9 cellular contexts compared by ENCODE assay signal in genomic region chr6:26502169-26502568, GRCh38. TPM values are rescaled to one million over a fixed set of nuclear protein-coding genes. Genes with fewer than 3 reads are reported as not detected.
A peak's percentile ranks its signal among the peaks of the same experiment; 100 is the strongest.
DNase-seq lines count a peak whose midpoint lies in the region; ATAC-seq and TF ChIP-seq lines count a peak whose summit lies in the region.
"Had no signal": no experiment of that assay in that cellular context is flagged by ENCODE, and none has a peak within 500 bp of the region (broad histone marks: within the 10 kb centered on the region; RNA-seq: fewer than 3 reads in every experiment).

No MANE protein-coding gene starts in this region.

- no peaks in the 10 kb centered on the region for H4K20me1 ChIP-seq in OCI-LY7 (ENCODE audit: insufficient read depth, low read length)

- TF ChIP-seq POLR2A in esophagus squamous epithelium (IDR thresholded peaks at IDR 0.05) = no peak

- H3K27me3 ChIP-seq in CD4-positive, alpha-beta T cell (ENCODE audit: control insufficient read depth, insufficient read depth, low read length) = peaks cover 25% of the 10 kb centered on the region
- H3K27me3 ChIP-seq in esophagus squamous epithelium = peaks cover 0 to 47% (median 9%) of the 10 kb centered on the region in 4 donors

- H3K27ac ChIP-seq in CD4-positive, alpha-beta T cell (ENCODE audit: low read depth, low read length) = no peak overlapping the region
- peak overlapping the region; percentile 98 for H3K27ac ChIP-seq in OCI-LY7 (ENCODE audit: low read depth, low read length, poor library complexity, severe bottlenecking)
- no peak overlapping the region for H3K27ac ChIP-seq in esophagus squamous epithelium
- H3K27ac ChIP-seq: RWPE1 had no signal

- no peak for DNase-seq in CD4-positive, alpha-beta T cell
- DNase-seq in OCI-LY7 (ENCODE audit: low spot score) (peak; percentile 92), UCSD-AML1 (lab: John Stamatoyannopoulos, UW; ENCODE audit: unreplicated experiment) (no peak), esophagus squamous epithelium (lab: John Stamatoyannopoulos, UW) (no peak)

- peaks cover 64% of the 10 kb centered on the region for H3K4me1 ChIP-seq in OCI-LY7 (ENCODE audit: insufficient read depth, low read length, poor library complexity, severe bottlenecking)
- peaks cover 8 to 13% (median 11%) of the 10 kb centered on the region in 3 donors for H3K4me1 ChIP-seq in esophagus squamous epithelium

- ATAC-seq in CD4-positive, alpha-beta T cell (ENCODE audit: poor library complexity) = peak; percentile 32
- ATAC-seq in GM18907 (IDR thresholded peaks at IDR 0.05; ENCODE audit: unreplicated experiment) = peak; percentile 48
- ATAC-seq in GM18867 (IDR thresholded peaks at IDR 0.05; ENCODE audit: unreplicated experiment) = no peak
- no peak for ATAC-seq in HG02571 (IDR thresholded peaks at IDR 0.05; ENCODE audit: unreplicated experiment)

- no peaks in the 10 kb centered on the region for H3K79me2 ChIP-seq in OCI-LY7 (ENCODE audit: insufficient read depth, low read depth, low read length)

- BruUV-seq in OCI-LY7 (replicated peaks; lab: Mats Ljungman, UMichigan) = no TSS peak

- H3K9me2 ChIP-seq in OCI-LY7 (ENCODE audit: insufficient read depth, low read length) = no peaks in the 10 kb centered on the region

- H3K9me3 Mint-ChIP-seq in CD4-positive, alpha-beta T cell = no peaks in the 10 kb centered on the region

- CTCF ChIA-PET in CD4-positive, alpha-beta T cell (lab: Charles Lee) = interaction anchor here (1.2 kb wide), 1 partner anchor 31 kb away, joined by 3 read pairs; no protein-coding TSS in a partner anchor
- CTCF ChIA-PET in OCI-LY7 (lab: Charles Lee; ENCODE audit: unreplicated experiment) = interaction anchor here (1.0 to 1.1 kb wide), 2 partner anchors 17 to 18 kb away, joined by 3 to 4 read pairs; no protein-coding TSS in a partner anchor

- H3K36me3 ChIP-seq in OCI-LY7 (ENCODE audit: insufficient read depth, low read length) = no peaks in the 10 kb centered on the region
- no peaks in the 10 kb centered on the region for H3K36me3 ChIP-seq in esophagus squamous epithelium

- no peak overlapping the region for H3K27ac Mint-ChIP-seq in CD4-positive, alpha-beta T cell

- intact Hi-C loops in CD4-positive, alpha-beta T cell (cut with DNase I, micrococcal nuclease) = no loop called here
- intact Hi-C loops in OCI-LY7 (cut with micrococcal nuclease; ENCODE audit: unreplicated experiment) (loop anchor here (2.0 kb wide), 1 partner anchor 35 kb away; no protein-coding TSS in a partner anchor), esophagus squamous epithelium (cut with DNase I) (no loop called here)

- H3K4me3 ChIP-seq in OCI-LY7 (ENCODE audit: low read depth, low read length, poor library complexity, severe bottlenecking) (peak overlapping the region; percentile 53), iPS-18c (ENCODE audit: insufficient read depth, low read depth, low read length) (peak overlapping the region; percentile 60), esophagus squamous epithelium (peak overlapping the region in 1 of 4 donors; percentile 64)

- no peaks in the 10 kb centered on the region for H3K9me3 ChIP-seq in CD4-positive, alpha-beta T cell (ENCODE audit: control insufficient read depth, low read length)
- H3K9me3 ChIP-seq in OCI-LY7 (ENCODE audit: low read length) = peaks cover 4% of the 10 kb centered on the region; the same call in 1 of the 2 replicates
- peaks cover 5% of the 10 kb centered on the region for H3K9me3 ChIP-seq in iPS-18c (ENCODE audit: control insufficient read depth, insufficient read depth, low read length)
- H3K9me3 ChIP-seq in esophagus squamous epithelium = no peaks in the 10 kb centered on the region

- TF ChIP-seq CTCF in CD4-positive, alpha-beta T cell (IDR thresholded peaks at IDR 0.05) = no peak
- TF ChIP-seq CTCF in OCI-LY7 (conservative IDR thresholded peaks at IDR 0.05; ENCODE audit: low read length) (no peak), esophagus squamous epithelium (IDR thresholded peaks at IDR 0.05) (no peak)

- peak overlapping the region; percentile 57; the same call in 1 of the 2 replicates for H2AFZ ChIP-seq in OCI-LY7 (ENCODE audit: low read length)

- peak overlapping the region; percentile 88 for H3K4me2 ChIP-seq in OCI-LY7 (ENCODE audit: low read length)

- peaks cover 16% of the 10 kb centered on the region for H3K4me1 Mint-ChIP-seq in CD4-positive, alpha-beta T cell (ENCODE audit: low read depth)

- peak overlapping the region; percentile 82 for H3K4me3 Mint-ChIP-seq in CD4-positive, alpha-beta T cell

- H3K36me3 Mint-ChIP-seq in CD4-positive, alpha-beta T cell (ENCODE audit: low read depth) = no peaks in the 10 kb centered on the region

- peaks cover 40% of the 10 kb centered on the region for H3K27me3 Mint-ChIP-seq in CD4-positive, alpha-beta T cell

- POLR2A ChIA-PET in CD4-positive, alpha-beta T cell (lab: Charles Lee) = interaction anchor here (0.9 to 3.8 kb wide), 6 partner anchors 17 to 35 kb away, joined by 3 to 25 read pairs (median 5); partner anchors contain the start of gene HMGN4
- POLR2A ChIA-PET in OCI-LY7 (lab: Charles Lee) = interaction anchor here (0.7 to 5.0 kb wide), 12 partner anchors 10 to 343 kb away, joined by 3 to 32 read pairs (median 13); partner anchors contain the start of gene HMGN4

RNA-seq across cellular contexts. Expression of gene BTN1A1, which starts 2.1 kb away (rescaled TPM):
- not detected for total RNA-seq in CD4-positive, alpha-beta T cell
- total RNA-seq in OCI-LY7 (2014; rRNA removed; shearing (Covaris generic)) = 0.25 and 0.36 TPM in 2 replicates
- total RNA-seq in OCI-LY7 (2022) (1.0 and 1.1 TPM in 2 replicates), esophagus squamous epithelium (not detected)

RNA-seq across cellular contexts. Expression of gene HMGN4, which starts 36.0 kb away (rescaled TPM):
- 10 to 100 TPM; 22.7 to 24.8 TPM for total RNA-seq in CD4-positive, alpha-beta T cell
- 113 and 116 TPM in 2 replicates for total RNA-seq in OCI-LY7 (2014; rRNA removed; shearing (Covaris generic))
- total RNA-seq in OCI-LY7 (2022) (104 and 113 TPM in 2 replicates), esophagus squamous epithelium (10 to 100 TPM; 18.1 to 53.2 (median 36.7) TPM)

RNA-seq across cellular contexts. Expression of gene BTN2A1, which starts 44.4 kb away (rescaled TPM):
- 10 to 100 TPM; 16.2 to 17.5 TPM for total RNA-seq in CD4-positive, alpha-beta T cell
- total RNA-seq in OCI-LY7 (2014; rRNA removed; shearing (Covaris generic)) = 15.4 and 22.8 TPM in 2 replicates
- total RNA-seq in OCI-LY7 (2022) (23.4 and 23.5 TPM in 2 replicates), esophagus squamous epithelium (10 to 100 TPM in 1 of 4 donors, 1 to 10 TPM in 3; 5.9 to 11.4 (median 7.8) TPM)

Comparison
In these comparisons a context has a peak if more than half of its experiments do, and no peak if none do; other contexts are left out.
1. ATAC-seq: peak in CD4-positive, alpha-beta T cell (single experiment) and GM18907 (single experiment); none in GM18867 (single experiment) and HG02571 (single experiment).